ENCODE assay signal across 17 cellular contexts in genomic region chr7:107408349-107408748, GRCh38.
DNase-seq lines count a peak whose midpoint lies in the region; ATAC-seq, FAIRE-seq and TF ChIP-seq lines count a peak whose summit lies in the region.
"Had no signal": no experiment of that assay in that cellular context is flagged by ENCODE, and none has a peak within 500 bp of the region (broad histone marks: within the 10 kb centered on the region; RNA-seq: fewer than 3 reads in every experiment).

No MANE protein-coding gene starts in this region.

- no peaks in the 10 kb centered on the region for H3K9me3 ChIP-seq in HepG2 (ENCODE audit: low read length)
- H3K9me3 ChIP-seq in right lobe of liver, result no peaks in the 10 kb centered on the region

- no peak for TF ChIP-seq POLR2A in HepG2 (IDR thresholded peaks at IDR 0.05; ENCODE audit: insufficient read depth in 1 of 2, low read depth in 2 of 2, low read length in 2 of 2)
- TF ChIP-seq POLR2A in right lobe of liver (IDR thresholded peaks at IDR 0.05), result no peak

- H3K4me1 Mint-ChIP-seq in chondrocyte (ENCODE audit: low read depth), result peaks cover 8% of the 10 kb centered on the region
- H3K4me1 Mint-ChIP-seq in stimulated activated naive B cell treated with anti-CD40 and anti-IgM and Interleukin-4, amounts not matched to agents 10 μg/mL and 1 μg/mL and 100 μg/mL, for 72 hours, result peaks cover 6 to 32% of the 10 kb centered on the region in 2 donors
- H3K4me1 Mint-ChIP-seq in T-cell, result peaks cover 0 to 14% (median 0%) of the 10 kb centered on the region in 3 donors

- ATAC-seq in HepG2 (no peak), right lobe of liver (no peak), T-cell (replicated peaks in 1 of 4) (no peak)
- peak; percentile 60 to 67 for ATAC-seq in stimulated activated naive B cell treated with anti-CD40 and anti-IgM and Interleukin-4, amounts not matched to agents 10 μg/mL and 1 μg/mL and 100 μg/mL, for 72 hours (replicated peaks)
- ATAC-seq: Panc1 had no signal

- peaks cover 16% of the 10 kb centered on the region for H3K36me3 Mint-ChIP-seq in chondrocyte (ENCODE audit: low read depth)
- H3K36me3 Mint-ChIP-seq in stimulated activated naive B cell treated with anti-CD40 and anti-IgM and Interleukin-4, amounts not matched to agents 10 μg/mL and 1 μg/mL and 100 μg/mL, for 72 hours, result peaks cover 23 to 42% of the 10 kb centered on the region in 2 donors
- H3K36me3 Mint-ChIP-seq in T-cell, result peaks cover 52% of the 10 kb centered on the region

- H4K20me1 ChIP-seq in HepG2 (ENCODE audit: insufficient read depth, low read length), result no peaks in the 10 kb centered on the region

- H3K4me1 ChIP-seq in HepG2 (ENCODE audit: insufficient read depth, low read length), result peaks cover 4% of the 10 kb centered on the region
- H3K4me1 ChIP-seq in right lobe of liver, result no peaks in the 10 kb centered on the region

- H3K27me3 ChIP-seq in HepG2 (ENCODE audit: control insufficient read depth in 1 of 2, insufficient read depth in 2 of 2, low read length in 2 of 2), result no peaks in the 10 kb centered on the region
- no peaks in the 10 kb centered on the region for H3K27me3 ChIP-seq in right lobe of liver

- BruUV-seq in HepG2 (replicated peaks; lab: Mats Ljungman, UMichigan), result TSS peak; percentile 19

- intact Hi-C loops in HepG2 (cut with micrococcal nuclease; ENCODE audit: unreplicated experiment), result no loop called here
- intact Hi-C loops in right lobe of liver (cut with DNase I), result no loop called here

- H2AFZ ChIP-seq in HepG2 (ENCODE audit: low read length), result no peak overlapping the region

- TF ChIP-seq RAD21 in HepG2 (CRISPR knock-in tag; IDR thresholded peaks at IDR 0.05), result no peak

- FAIRE-seq in HepG2 (lab: Jason Lieb, UNC), result no peak
- FAIRE-seq: H54 had no signal

- no peak for DNase-seq in HepG2 (ENCODE audit: low spot score)
- DNase-seq in right lobe of liver, result no peak
- no peak for DNase-seq in chondrocyte (ENCODE audit: low spot score)
- no peak for DNase-seq in stimulated activated naive B cell treated with anti-CD40 and anti-IgM and Interleukin-4, amounts not matched to agents 10 μg/mL and 1 μg/mL and 100 μg/mL, for 72 hours
- DNase-seq in T-cell, result no peak
- no peak for DNase-seq in GM10266 (ENCODE audit: extremely low spot score)
- no peak for DNase-seq in GM19238 (ENCODE audit: insufficient read length, low spot score)
- DNase-seq: CD4-positive, CD25-positive, alpha-beta regulatory T cell; Karpas-422; MV-4-11; NCI-H1105 treated with DMSO at 0.1 percent for 48 hours; NCI-H2029 treated with DMSO at 0.1 percent for 48 hours; NCI-H226; NCI-H510A treated with DMSO at 0.1 percent for 48 hours; NCI-H748 treated with DMSO at 0.1 percent for 48 hours had no signal

- no peak overlapping the region for H3K4me2 ChIP-seq in HepG2 (ENCODE audit: low read depth, low read length)

- TF ChIP-seq EP300 in HepG2 (IDR thresholded peaks at IDR 0.05; ENCODE audit: low read depth in 2 of 2, low read length in 2 of 2) (no peak), HepG2 (CRISPR knock-in tag; IDR thresholded peaks at IDR 0.05; ENCODE audit: borderline replicate concordance) (no peak)

- peaks cover 0 to 18% of the 10 kb centered on the region in 2 experiments; a peak in 3 of 5 replicates for H3K36me3 ChIP-seq in HepG2 (replicated peaks in 1 of 2; ENCODE audit: control insufficient read depth in 1 of 2, insufficient read depth in 2 of 2, low read length in 2 of 2)
- H3K36me3 ChIP-seq in right lobe of liver, result no peaks in the 10 kb centered on the region

- TF ChIP-seq CTCF in HepG2 (CRISPR knock-in tag; IDR thresholded peaks at IDR 0.05) (no peak), right lobe of liver (IDR thresholded peaks at IDR 0.05) (no peak), chondrocyte (IDR thresholded peaks at IDR 0.05) (no peak), GM10266 (IDR thresholded peaks at IDR 0.05; ENCODE audit: control insufficient read depth, insufficient read depth, low read depth, missing control alignments) (no peak)

- H3K27me3 Mint-ChIP-seq in chondrocyte (ENCODE audit: low read depth), result no peaks in the 10 kb centered on the region
- H3K27me3 Mint-ChIP-seq in stimulated activated naive B cell treated with anti-CD40 and anti-IgM and Interleukin-4, amounts not matched to agents 10 μg/mL and 1 μg/mL and 100 μg/mL, for 72 hours, result no peaks in the 10 kb centered on the region
- no peaks in the 10 kb centered on the region for H3K27me3 Mint-ChIP-seq in T-cell
- H3K27me3 Mint-ChIP-seq: CD4-positive, CD25-positive, alpha-beta regulatory T cell had no signal

- POLR2A ChIA-PET in HepG2 (lab: Yijun Ruan, JAX) (no interaction called here), T-cell (lab: Charles Lee) (no interaction called here)

- in situ Hi-C loops in HepG2 (cut with HindIII; ENCODE audit: extremely low pct_ligation_motif_present, low pct_unique_long_range_greater_than_20kb), result no loop called here

- no peak overlapping the region for H3K4me3 Mint-ChIP-seq in chondrocyte (ENCODE audit: unreplicated experiment)
- H3K4me3 Mint-ChIP-seq in stimulated activated naive B cell treated with anti-CD40 and anti-IgM and Interleukin-4, amounts not matched to agents 10 μg/mL and 1 μg/mL and 100 μg/mL, for 72 hours, result no peak overlapping the region
- H3K4me3 Mint-ChIP-seq in T-cell, result no peak overlapping the region
- H3K4me3 Mint-ChIP-seq: CD4-positive, CD25-positive, alpha-beta regulatory T cell had no signal

- no peaks in the 10 kb centered on the region for H3K79me2 ChIP-seq in HepG2 (ENCODE audit: insufficient read depth, low read length)

- peak overlapping the region; percentile 20 for H3K27ac Mint-ChIP-seq in chondrocyte (ENCODE audit: unreplicated experiment)
- no peak overlapping the region for H3K27ac Mint-ChIP-seq in stimulated activated naive B cell treated with anti-CD40 and anti-IgM and Interleukin-4, amounts not matched to agents 10 μg/mL and 1 μg/mL and 100 μg/mL, for 72 hours
- H3K27ac Mint-ChIP-seq in T-cell, result no peak overlapping the region
- H3K27ac Mint-ChIP-seq: CD4-positive, CD25-positive, alpha-beta regulatory T cell had no signal

- H3K4me3 ChIP-seq in HepG2 (replicated peaks in 1 of 3; ENCODE audit: insufficient read depth in 1 of 3, low read depth in 2 of 3, low read length in 3 of 3) (no peak overlapping the region), right lobe of liver (no peak overlapping the region)

- CTCF ChIA-PET in HepG2 (lab: Yijun Ruan, JAX; ENCODE audit: low intra/inter-chr PET ratio, low total read pairs) (no interaction called here), T-cell (lab: Charles Lee) (interaction anchor here in 1 of 2 donors (0.5 kb wide), 1 partner anchor 1059 kb away, joined by 9 read pairs; no protein-coding TSS in a partner anchor)

- H3K9me3 Mint-ChIP-seq in chondrocyte (ENCODE audit: low read depth) (peaks cover 4% of the 10 kb centered on the region), T-cell (no peaks in the 10 kb centered on the region)
- H3K9me3 Mint-ChIP-seq in stimulated activated naive B cell treated with anti-CD40 and anti-IgM and Interleukin-4, amounts not matched to agents 10 μg/mL and 1 μg/mL and 100 μg/mL, for 72 hours, result peaks cover 0 to 4% of the 10 kb centered on the region in 2 donors

- no peak overlapping the region for H3K9ac ChIP-seq in HepG2 (ENCODE audit: insufficient read depth, low read depth, low read length)

- no peak overlapping the region for H3K27ac ChIP-seq in HepG2 (ENCODE audit: extremely low read length, insufficient read depth, low read length)
- H3K27ac ChIP-seq in right lobe of liver, result no peak overlapping the region

TF ChIP-seq in HepG2, 621 proteins besides CTCF, POLR2A, EP300 and RAD21:
- TF ChIP-seq THAP9 (CRISPR knock-in tag; IDR thresholded peaks at IDR 0.05; ENCODE audit: borderline replicate concordance), result no peak
- no peak for TF ChIP-seq FOXC1 (CRISPR knock-in tag; IDR thresholded peaks at IDR 0.05; ENCODE audit: borderline replicate concordance)
- no peak for TF ChIP-seq SNAI1 (CRISPR knock-in tag; IDR thresholded peaks at IDR 0.05; ENCODE audit: borderline replicate concordance)

Comparison
In these comparisons a context has a peak if more than half of its experiments do, and no peak if none do; other contexts are left out.
1. ATAC-seq: peak in stimulated activated naive B cell treated with anti-CD40 and anti-IgM and Interleukin-4, amounts not matched to agents 10 μg/mL and 1 μg/mL and 100 μg/mL, for 72 hours (2 of 2); none in HepG2 (single experiment), right lobe of liver (0 of 4) and T-cell (0 of 4).